Comparison of ENCODE assay signal across 8 cellular contexts in the genomic region with DNA sequence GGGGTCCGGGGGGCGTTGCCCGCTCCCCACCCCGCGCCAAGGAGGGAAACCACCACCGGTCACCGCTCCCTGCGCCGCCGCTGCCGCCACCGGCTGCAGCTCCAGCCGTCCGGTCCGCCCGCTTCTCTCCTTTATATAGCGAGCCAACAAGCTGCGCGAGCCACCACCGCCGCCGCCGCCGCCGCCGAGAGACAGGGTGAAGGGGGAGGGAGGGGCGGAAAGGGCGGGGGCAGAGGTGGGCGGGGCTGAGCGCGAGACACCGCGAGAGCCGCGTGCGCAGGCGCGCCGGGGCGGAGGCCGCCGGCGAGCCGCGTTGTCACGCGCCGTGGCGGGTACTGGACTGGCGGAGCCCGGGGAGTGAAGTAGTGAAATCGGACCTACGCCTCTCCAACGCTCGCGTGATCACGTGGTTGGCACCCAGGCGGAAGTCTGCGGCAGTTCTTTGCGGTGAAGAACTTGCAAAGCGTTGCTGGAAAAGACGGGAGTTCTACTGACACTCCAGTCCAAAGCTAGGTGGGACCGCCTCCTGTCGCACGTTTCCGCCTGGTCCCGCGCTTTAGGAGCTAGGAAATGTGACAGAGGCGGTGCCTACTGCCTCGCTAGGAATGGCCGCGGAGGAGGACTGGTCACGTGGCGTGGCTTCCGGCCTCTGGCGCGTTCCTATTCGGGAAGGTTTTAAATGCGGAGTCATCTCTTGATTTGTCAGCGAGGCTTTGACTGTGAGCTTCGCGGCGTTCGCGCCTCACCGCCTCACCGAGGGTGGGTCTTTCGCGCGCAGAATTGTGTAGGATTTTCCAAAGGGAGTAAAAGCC. TPM values are rescaled to one million over a fixed set of nuclear protein-coding genes. Genes with fewer than 3 reads are reported as not detected.
DNase-seq lines count a peak whose midpoint lies in the region; ATAC-seq and TF ChIP-seq lines count a peak whose summit lies in the region.

Gene GTF2A1, minus strand, starts transcription at position 193 of the 812 bp plus-strand sequence. CDS start 441 bp downstream, outside the sequence.

- H3K4me1 Mint-ChIP-seq in activated T-cell treated with anti-CD3 and anti-CD28 coated beads, Interleukin-2, amount 50 U/mL, for 24 hours (ENCODE audit: low read depth) = peaks cover 38% of the 10 kb centered on the region

- H3K9me3 Mint-ChIP-seq in activated T-cell treated with anti-CD3 and anti-CD28 coated beads, Interleukin-2, amount 50 U/mL, for 24 hours = peaks cover 6% of the 10 kb centered on the region

- peak; percentile 95 for TF ChIP-seq POLR2A in erythroblast (IDR thresholded peaks at IDR 0.05; ENCODE audit: low read length)

- no peaks in the 10 kb centered on the region for H3K9me3 ChIP-seq in mucosa of rectum (ENCODE audit: control insufficient read depth in 2 of 2, low read length in 2 of 2)

- H3K4me3 Mint-ChIP-seq in activated T-cell treated with anti-CD3 and anti-CD28 coated beads, Interleukin-2, amount 50 U/mL, for 24 hours = peak within 1 kb of the TSS; percentile 99

- peak; percentile 95 for DNase-seq in DMS153 treated with DMSO at 0.1 percent for 48 hours (lab: John Stamatoyannopoulos, UW; ENCODE audit: unreplicated experiment)
- DNase-seq in KBM-7 = peak; percentile 95
- peak; percentile 96 for DNase-seq in activated T-cell treated with anti-CD3 and anti-CD28 coated beads, Interleukin-2, amount 50 U/mL, for 24 hours
- DNase-seq in erythroblast (lab: John Stamatoyannopoulos, UW) = peak; percentile 97 to 99
- DNase-seq in stimulated activated CD8-positive, alpha-beta memory T cell treated with anti-CD3 and anti-CD28 coated beads, Interleukin-4, amount 100 ng/mL, for 48 hours = peak; percentile 92

- H3K27me3 Mint-ChIP-seq in activated T-cell treated with anti-CD3 and anti-CD28 coated beads, Interleukin-2, amount 50 U/mL, for 24 hours = no peaks in the 10 kb centered on the region

- peaks cover 4 to 5% of the 10 kb centered on the region in 2 donors for H3K36me3 ChIP-seq in mucosa of rectum (ENCODE audit: control insufficient read depth in 2 of 2, insufficient read depth in 2 of 2, low read length in 2 of 2)

- H3K9ac ChIP-seq in mucosa of rectum (ENCODE audit: low read depth in 1 of 2, low read length in 2 of 2) = peak within 1 kb of the TSS; percentile 96 to 98

- peak within 1 kb of the TSS; percentile 94 to 95 for H3K4me3 ChIP-seq in mucosa of rectum (ENCODE audit: low read length in 2 of 2)

- peak within 1 kb of the TSS; percentile 100 for H3K27ac ChIP-seq in mucosa of rectum (ENCODE audit: low read depth in 2 of 2, low read length in 2 of 2)

- peaks cover 33% of the 10 kb centered on the region for H3K36me3 Mint-ChIP-seq in activated T-cell treated with anti-CD3 and anti-CD28 coated beads, Interleukin-2, amount 50 U/mL, for 24 hours (ENCODE audit: low read depth)

- peak; percentile 76 for ATAC-seq in GM21717 (IDR thresholded peaks at IDR 0.05; ENCODE audit: unreplicated experiment)

- peak within 1 kb of the TSS; percentile 99 for H3K27ac Mint-ChIP-seq in activated T-cell treated with anti-CD3 and anti-CD28 coated beads, Interleukin-2, amount 50 U/mL, for 24 hours

- in situ Hi-C loops in KBM-7 (cut with MboI; ENCODE audit: low pct_unique_long_range_greater_than_20kb, low sequenced_read_pairs) = no loop called here

- H3K4me1 ChIP-seq in mucosa of rectum (ENCODE audit: control insufficient read depth in 2 of 2, insufficient read depth in 2 of 2, low read length in 2 of 2) = peaks cover 2 to 14% of the 10 kb centered on the region in 2 donors

- no peaks in the 10 kb centered on the region for H3K27me3 ChIP-seq in mucosa of rectum (ENCODE audit: control insufficient read depth in 2 of 2, insufficient read depth in 2 of 2, low read length in 2 of 2)

TF ChIP-seq in PFSK-1, 5 proteins besides CTCF, POLR2A, EP300 and RAD21:
- TF ChIP-seq POLR2AphosphoS5 (IDR thresholded peaks at IDR 0.05; ENCODE audit: low read depth, low read length) (peak; percentile 83), REST (IDR thresholded peaks at IDR 0.05; ENCODE audit: insufficient read depth in 1 of 2, low read depth in 2 of 2, low read length in 2 of 2) (no peak), FOXP2 (optimal IDR thresholded peaks at IDR 0.05; ENCODE audit: borderline replicate concordance, extremely low read depth, extremely low read length, insufficient read depth) (peak; percentile 70), TAF1 (IDR thresholded peaks at IDR 0.05; ENCODE audit: borderline replicate concordance, insufficient read depth, low read length) (peak; percentile 29; the same call in 1 of the 2 replicates)

RNA-seq across cellular contexts. Expression of gene GTF2A1, which starts in this region (rescaled TPM):
- polyA plus RNA-seq in PFSK-1 (2012; ENCODE audit: insufficient read length, low read depth) = 8.7 TPM

Comparison
In these comparisons a context has a peak if more than half of its experiments do, and no peak if none do; other contexts are left out.
1. Peak in every context shown above with its lines: DNase-seq, ATAC-seq, H3K4me3 ChIP-seq and H3K27ac ChIP-seq.